19 cellular contexts compared by ENCODE assay signal in genomic region chr11:36513965-36514364, GRCh38.
"Had no signal": no experiment of that assay in that cellular context is flagged by ENCODE, and none has a peak within 500 bp of the region (broad histone marks: within the 10 kb centered on the region; RNA-seq: fewer than 3 reads in every experiment).

No MANE protein-coding gene starts in this region.

- H3K4me3 ChIP-seq: PC-9, Peyer's patch, SJSA1, SK-N-MC had no signal

- H3K4me1 ChIP-seq: SJSA1 had no signal

- H2AFZ ChIP-seq: PC-9 had no signal

- H3K4me2 ChIP-seq: PC-9 had no signal

- H3K9me3 ChIP-seq: Peyer's patch had no signal

- H3K27ac ChIP-seq: PC-9, Peyer's patch, SJSA1, SK-N-MC had no signal

- H3K36me3 ChIP-seq: Peyer's patch had no signal

- DNase-seq: KBM-7, MM.1S, NCI-H1092 treated with DMSO at 0.1 percent for 48 hours, NCI-H1436 treated with DMSO at 0.1 percent for 48 hours, NCI-H1694, NCI-H187 treated with DMSO at 0.1 percent for 48 hours, NCI-H2029 treated with DMSO at 0.1 percent for 48 hours, NCI-H226, NCI-H510A, NCI-H524 treated with DMSO at 0.1 percent for 48 hours, NCI-H69, NCI-H774, PC-9, Peyer's patch, Right ventricle myocardium superior, RPMI8226, SIG-M5 had no signal

- H3K27me3 ChIP-seq: Peyer's patch had no signal
